In the genomic region with DNA sequence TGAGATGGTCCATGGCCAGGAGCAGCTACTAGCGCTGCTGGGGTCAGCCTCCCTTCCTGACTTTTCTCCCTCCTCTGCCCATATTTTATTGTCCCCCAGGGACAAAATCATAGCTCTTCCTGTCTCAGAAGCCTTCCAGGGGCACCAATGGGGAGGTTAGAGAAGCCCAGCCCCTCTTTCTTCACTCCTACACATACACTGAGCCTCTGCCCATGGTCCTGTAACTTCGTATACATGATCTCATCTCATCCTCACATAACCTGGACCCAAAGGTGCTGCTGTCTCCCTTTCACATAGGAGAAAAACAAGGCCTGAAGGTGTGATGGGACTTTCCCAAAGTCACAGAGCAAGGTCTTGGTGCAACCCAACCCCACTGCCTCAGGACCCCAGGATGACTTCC, we compare ENCODE assay signal across 23 cellular contexts. TPM values are rescaled to one million over a fixed set of nuclear protein-coding genes. Genes with fewer than 3 reads are reported as not detected.
DNase-seq lines count a peak whose midpoint lies in the region; ATAC-seq and TF ChIP-seq lines count a peak whose summit lies in the region.
"Had no signal": no experiment of that assay in that cellular context is flagged by ENCODE, and none has a peak within 500 bp of the region (broad histone marks: within the 10 kb centered on the region; RNA-seq: fewer than 3 reads in every experiment).

No MANE protein-coding gene starts in this region.

- no peak for TF ChIP-seq POLR2A in suprapubic skin (IDR thresholded peaks at IDR 0.05)

- CTCF ChIA-PET in HEK293 (lab: Yijun Ruan, JAX), result interaction anchor here (0.6 to 0.9 kb wide), 2 partner anchors 26 to 110 kb away, joined by 4 read pairs; no protein-coding TSS in a partner anchor

- WGBS in suprapubic skin, result 52% methylated on average over 2 of the region's 2 CpGs

- peaks cover 27% of the 10 kb centered on the region for H3K4me1 Mint-ChIP-seq in brain
- H3K4me1 Mint-ChIP-seq: CD14-positive monocyte; CD4-positive, alpha-beta memory T cell; CD8-positive, alpha-beta memory T cell had no signal

- TF ChIP-seq CTCF in HEK293 (tag by site-specific recombination; IDR thresholded peaks at IDR 0.05) (no peak), brain (conservative IDR thresholded peaks at IDR 0.05) (no peak), suprapubic skin (IDR thresholded peaks at IDR 0.05) (no peak)

- no peaks in the 10 kb centered on the region for H3K36me3 Mint-ChIP-seq in brain
- H3K36me3 Mint-ChIP-seq: CD14-positive monocyte; CD4-positive, alpha-beta memory T cell; CD4-positive, CD25-positive, alpha-beta regulatory T cell; CD8-positive, alpha-beta memory T cell had no signal

- TF ChIP-seq EP300 in Ishikawa (IDR thresholded peaks at IDR 0.05; ENCODE audit: borderline replicate concordance), result no peak
- TF ChIP-seq EP300 in suprapubic skin (IDR thresholded peaks at IDR 0.05), result no peak

- H3K36me3 ChIP-seq in HEK293 (ENCODE audit: control insufficient read depth in 2 of 2, insufficient read depth in 1 of 2, low read length in 2 of 2) (no peaks in the 10 kb centered on the region), suprapubic skin (no peaks in the 10 kb centered on the region)
- H3K36me3 ChIP-seq: BLaER1 had no signal

- H3K27me3 ChIP-seq in suprapubic skin, result peaks cover 32% of the 10 kb centered on the region
- H3K27me3 ChIP-seq: BE2C had no signal

- peak overlapping the region in 3 of 5 experiments; percentile 20 to 69 (median 24) for H3K4me3 Mint-ChIP-seq in brain
- H3K4me3 Mint-ChIP-seq: CD14-positive monocyte; CD4-positive, alpha-beta memory T cell; CD4-positive, CD25-positive, alpha-beta regulatory T cell; CD8-positive, alpha-beta memory T cell had no signal

- no peak overlapping the region for H3K27ac Mint-ChIP-seq in brain
- H3K27ac Mint-ChIP-seq: CD14-positive monocyte; CD4-positive, alpha-beta memory T cell; CD4-positive, CD25-positive, alpha-beta regulatory T cell; CD8-positive, alpha-beta memory T cell had no signal

- POLR2A ChIA-PET in HEK293 (lab: Yijun Ruan, JAX), result no interaction called here

- DNase-seq in suprapubic skin (ENCODE audit: low spot score in 2 of 2), result no peak
- DNase-seq: 8988T; ACHN; BE2C; C1 segment of cervical spinal cord; CD4-positive, alpha-beta memory T cell; CD4-positive, CD25-positive, alpha-beta regulatory T cell; CD8-positive, alpha-beta memory T cell; COR-L47; DMS 273 treated with DMSO at 0.1 percent for 48 hours; DMS153; DMS53; DMS79; DND-41; EL; GDM1 had no signal

- TF ChIP-seq RAD21 in Ishikawa (IDR thresholded peaks at IDR 0.05; ENCODE audit: low read depth), result no peak

- H3K9me3 ChIP-seq in HEK293 (ENCODE audit: control insufficient read depth, insufficient read depth, low read depth, low read length) (no peaks in the 10 kb centered on the region), suprapubic skin (no peaks in the 10 kb centered on the region)
- H3K9me3 ChIP-seq: BE2C, BLaER1 had no signal

- H3K4me3 ChIP-seq in HEK293 (ENCODE audit: low read depth, low read length), result no peak overlapping the region
- H3K4me3 ChIP-seq in suprapubic skin, result no peak overlapping the region
- H3K4me3 ChIP-seq: BLaER1 had no signal

- peaks cover 0 to 8% (median 0%) of the 10 kb centered on the region in 5 experiments for H3K9me3 Mint-ChIP-seq in brain

- H3K27ac ChIP-seq in HEK293 (ENCODE audit: extremely low read depth, low read depth, low read length) (no peak overlapping the region), suprapubic skin (no peak overlapping the region)
- H3K27ac ChIP-seq: BLaER1 had no signal

- H3K4me1 ChIP-seq in HEK293 (ENCODE audit: control insufficient read depth, insufficient read depth, low read length) (no peaks in the 10 kb centered on the region), suprapubic skin (peaks cover 10% of the 10 kb centered on the region)

- H3K27me3 Mint-ChIP-seq in brain, result peaks cover 7% of the 10 kb centered on the region

- ATAC-seq in GM21447 (IDR thresholded peaks at IDR 0.05; ENCODE audit: unreplicated experiment) (no peak), GM18520 (IDR thresholded peaks at IDR 0.05; ENCODE audit: unreplicated experiment) (no peak)

TF ChIP-seq in HEK293, 187 proteins besides CTCF, POLR2A, EP300 and RAD21:
- TF ChIP-seq GLIS1 (tag by site-specific recombination; IDR thresholded peaks at IDR 0.05) (peak; percentile 26; the same call in 1 of the 2 replicates), MYNN (tag by site-specific recombination; IDR thresholded peaks at IDR 0.05; ENCODE audit: borderline replicate concordance) (no peak), ZNF76 (tag by site-specific recombination; IDR thresholded peaks at IDR 0.05; ENCODE audit: borderline replicate concordance, low read depth) (no peak)

TF ChIP-seq in Ishikawa, 13 proteins besides CTCF, POLR2A, EP300 and RAD21:
- TF ChIP-seq, protein P1, sequence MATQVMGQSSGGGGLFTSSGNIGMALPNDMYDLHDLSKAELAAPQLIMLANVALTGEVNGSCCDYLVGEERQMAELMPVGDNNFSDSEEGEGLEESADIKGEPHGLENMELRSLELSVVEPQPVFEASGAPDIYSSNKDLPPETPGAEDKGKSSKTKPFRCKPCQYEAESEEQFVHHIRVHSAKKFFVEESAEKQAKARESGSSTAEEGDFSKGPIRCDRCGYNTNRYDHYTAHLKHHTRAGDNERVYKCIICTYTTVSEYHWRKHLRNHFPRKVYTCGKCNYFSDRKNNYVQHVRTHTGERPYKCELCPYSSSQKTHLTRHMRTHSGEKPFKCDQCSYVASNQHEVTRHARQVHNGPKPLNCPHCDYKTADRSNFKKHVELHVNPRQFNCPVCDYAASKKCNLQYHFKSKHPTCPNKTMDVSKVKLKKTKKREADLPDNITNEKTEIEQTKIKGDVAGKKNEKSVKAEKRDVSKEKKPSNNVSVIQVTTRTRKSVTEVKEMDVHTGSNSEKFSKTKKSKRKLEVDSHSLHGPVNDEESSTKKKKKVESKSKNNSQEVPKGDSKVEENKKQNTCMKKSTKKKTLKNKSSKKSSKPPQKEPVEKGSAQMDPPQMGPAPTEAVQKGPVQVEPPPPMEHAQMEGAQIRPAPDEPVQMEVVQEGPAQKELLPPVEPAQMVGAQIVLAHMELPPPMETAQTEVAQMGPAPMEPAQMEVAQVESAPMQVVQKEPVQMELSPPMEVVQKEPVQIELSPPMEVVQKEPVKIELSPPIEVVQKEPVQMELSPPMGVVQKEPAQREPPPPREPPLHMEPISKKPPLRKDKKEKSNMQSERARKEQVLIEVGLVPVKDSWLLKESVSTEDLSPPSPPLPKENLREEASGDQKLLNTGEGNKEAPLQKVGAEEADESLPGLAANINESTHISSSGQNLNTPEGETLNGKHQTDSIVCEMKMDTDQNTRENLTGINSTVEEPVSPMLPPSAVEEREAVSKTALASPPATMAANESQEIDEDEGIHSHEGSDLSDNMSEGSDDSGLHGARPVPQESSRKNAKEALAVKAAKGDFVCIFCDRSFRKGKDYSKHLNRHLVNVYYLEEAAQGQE (IDR thresholded peaks at IDR 0.05; ENCODE audit: low read depth), result peak; percentile 47; the same call in 1 of the 2 replicates
- TF ChIP-seq FOXM1 (IDR thresholded peaks at IDR 0.05; ENCODE audit: borderline replicate concordance, low read depth), result no peak

RNA-seq across cellular contexts. Expression of a gene that starts 2.5 kb away (rescaled TPM):
- 20.5 TPM for polyA plus RNA-seq in brain (ENCODE audit: insufficient read depth, low read depth, low replicate concordance)
- 1 to 10 TPM; 5.6 to 8.5 (median 7.7) TPM for total RNA-seq in suprapubic skin
- total RNA-seq: CD4-positive, alpha-beta memory T cell; CD4-positive, CD25-positive, alpha-beta regulatory T cell; CD8-positive, alpha-beta memory T cell had no signal
- polyA plus RNA-seq: CD14-positive monocyte; CD4-positive, alpha-beta memory T cell; CD4-positive, CD25-positive, alpha-beta regulatory T cell; CD8-positive, alpha-beta memory T cell had no signal
